In genomic region chr14:105421723-105422615, GRCh38 we compare ENCODE assay signal across 9 cellular contexts. TPM values are rescaled to one million over a fixed set of nuclear protein-coding genes. Genes with fewer than 3 reads are reported as not detected.
DNase-seq lines count a peak whose midpoint lies in the region; ATAC-seq and TF ChIP-seq lines count a peak whose summit lies in the region.
"Had no signal": no experiment of that assay in that cellular context is flagged by ENCODE, and none has a peak within 500 bp of the region (broad histone marks: within the 10 kb centered on the region; RNA-seq: fewer than 3 reads in every experiment).

No MANE protein-coding gene starts in this region.

- no peak overlapping the region for H3K4ac ChIP-seq in neuronal stem cell (ENCODE audit: low read length)

- H2BK120ac ChIP-seq in neuronal stem cell (ENCODE audit: low read depth, low read length), result no peak overlapping the region

- H3K79me1 ChIP-seq in neuronal stem cell (ENCODE audit: low read depth, low read length), result peaks cover 34% of the 10 kb centered on the region

- no peak overlapping the region for H4K91ac ChIP-seq in neuronal stem cell (ENCODE audit: low read depth, low read length, poor library complexity)

- no peaks in the 10 kb centered on the region for H3K9me3 ChIP-seq in CD4-positive, alpha-beta T cell (ENCODE audit: control insufficient read depth, low read length)
- H3K9me3 ChIP-seq in MG63, result no peaks in the 10 kb centered on the region
- peaks cover 4 to 7% of the 10 kb centered on the region in 2 donors for H3K9me3 ChIP-seq in neuronal stem cell (replicated peaks in 1 of 2; ENCODE audit: control insufficient read depth in 2 of 2, insufficient read depth in 1 of 2, low read depth in 1 of 2, low read length in 2 of 2)

- no peak overlapping the region for H2BK15ac ChIP-seq in neuronal stem cell (ENCODE audit: low read length)

- H3K27ac Mint-ChIP-seq in CD4-positive, alpha-beta T cell, result peak overlapping the region; percentile 77
- peak overlapping the region; percentile 91 to 93 for H3K27ac Mint-ChIP-seq in effector memory CD8-positive, alpha-beta T cell

- peak overlapping the region; percentile 48 for H3K18ac ChIP-seq in neuronal stem cell (ENCODE audit: low read length)

- peak overlapping the region; percentile 13 for H3K27ac ChIP-seq in CD4-positive, alpha-beta T cell (ENCODE audit: low read depth, low read length)
- no peak overlapping the region for H3K27ac ChIP-seq in neuronal stem cell (replicated peaks; ENCODE audit: low read length)
- H3K27ac ChIP-seq: epithelial cell of prostate had no signal

- H2BK5ac ChIP-seq in neuronal stem cell (ENCODE audit: low read length), result no peak overlapping the region

- no peaks in the 10 kb centered on the region for H3K27me3 Mint-ChIP-seq in CD4-positive, alpha-beta T cell
- no peaks in the 10 kb centered on the region for H3K27me3 Mint-ChIP-seq in effector memory CD8-positive, alpha-beta T cell

- peak overlapping the region; percentile 65 for H4K8ac ChIP-seq in neuronal stem cell (ENCODE audit: low read depth, low read length)

- H3K4me2 ChIP-seq in neuronal stem cell (ENCODE audit: insufficient read depth, low read length, poor library complexity, severe bottlenecking), result peak overlapping the region; percentile 89

- no peaks in the 10 kb centered on the region for H3K9me3 Mint-ChIP-seq in CD4-positive, alpha-beta T cell
- no peaks in the 10 kb centered on the region for H3K9me3 Mint-ChIP-seq in effector memory CD8-positive, alpha-beta T cell

- H2AK5ac ChIP-seq in neuronal stem cell (ENCODE audit: low read depth, low read length), result peak overlapping the region; percentile 100

- H2AFZ ChIP-seq in neuronal stem cell (ENCODE audit: low read length), result no peak overlapping the region

- H3K4me1 ChIP-seq in neuronal stem cell (ENCODE audit: control insufficient read depth in 2 of 2, insufficient read depth in 1 of 2, low read depth in 1 of 2, low read length in 2 of 2), result peaks cover 21 to 23% of the 10 kb centered on the region in 2 donors

- CTCF ChIA-PET in CD4-positive, alpha-beta T cell (lab: Charles Lee), result interaction anchor here (3.4 kb wide), 1 partner anchor 68 kb away, joined by 8 read pairs; no protein-coding TSS in a partner anchor

- POLR2A ChIA-PET in CD4-positive, alpha-beta T cell (lab: Charles Lee), result interaction anchor here (1.4 kb wide), 1 partner anchor 121 kb away, joined by 3 read pairs; the partner anchor contains the start of gene BRF1

- peak overlapping the region; percentile 64 for H3K4me3 ChIP-seq in MG63
- H3K4me3 ChIP-seq in neuronal stem cell (ENCODE audit: low read length in 2 of 2), result peak overlapping the region; percentile 7 to 72

- peak overlapping the region; percentile 73 for H2BK12ac ChIP-seq in neuronal stem cell (ENCODE audit: low read length)

- WGBS in neuronal stem cell (ENCODE audit: extremely low coverage in 2 of 2, insufficient read length in 2 of 2, insufficient replicate concordance in 1 of 2), 2 donors, result no CpG with 5 or more reads among the region's 32 CpGs

- H3K23ac ChIP-seq in neuronal stem cell (ENCODE audit: low read depth, low read length, poor library complexity), result peak overlapping the region; percentile 73

- H3K36me3 Mint-ChIP-seq in CD4-positive, alpha-beta T cell (ENCODE audit: low read depth), result peaks cover 9% of the 10 kb centered on the region
- peaks cover 3% of the 10 kb centered on the region for H3K36me3 Mint-ChIP-seq in effector memory CD8-positive, alpha-beta T cell (ENCODE audit: insufficient read depth)

- intact Hi-C loops in CD4-positive, alpha-beta T cell (cut with DNase I, micrococcal nuclease), result loop anchor here in 1 of 2 experiments (10.0 kb wide), 1 partner anchor 47 kb away; no protein-coding TSS in a partner anchor

- peak overlapping the region; percentile 93 for H3K4me3 Mint-ChIP-seq in CD4-positive, alpha-beta T cell
- H3K4me3 Mint-ChIP-seq in effector memory CD8-positive, alpha-beta T cell, result peak overlapping the region; percentile 86 to 93

- peak overlapping the region; percentile 77 for H3K9ac ChIP-seq in neuronal stem cell (ENCODE audit: low read depth, low read length, poor library complexity)

- H3K4me1 Mint-ChIP-seq in CD4-positive, alpha-beta T cell (ENCODE audit: low read depth), result peaks cover 33% of the 10 kb centered on the region
- H3K4me1 Mint-ChIP-seq in effector memory CD8-positive, alpha-beta T cell (ENCODE audit: low read depth in 2 of 2), result peaks cover 32 to 36% of the 10 kb centered on the region in 2 donors

- no peaks in the 10 kb centered on the region for H3K27me3 ChIP-seq in CD4-positive, alpha-beta T cell (ENCODE audit: control insufficient read depth, insufficient read depth, low read length)
- H3K27me3 ChIP-seq in MG63, result no peaks in the 10 kb centered on the region
- no peaks in the 10 kb centered on the region for H3K27me3 ChIP-seq in neuronal stem cell (ENCODE audit: control insufficient read depth in 3 of 3, insufficient read depth in 3 of 3, low read depth in 1 of 3, low read length in 3 of 3)

- no peak for TF ChIP-seq CTCF in CD4-positive, alpha-beta T cell (IDR thresholded peaks at IDR 0.05)

- H3K14ac ChIP-seq in neuronal stem cell (ENCODE audit: low read length), result peak overlapping the region; percentile 38

- H3K36me3 ChIP-seq in MG63 (no peaks in the 10 kb centered on the region; the same call in none of the 2 replicates), neuronal stem cell (replicated peaks in 1 of 2; ENCODE audit: control insufficient read depth in 2 of 2, insufficient read depth in 2 of 2, low read length in 2 of 2) (peaks cover 16 to 49% of the 10 kb centered on the region in 2 donors)

- no peak for DNase-seq in CD4-positive, alpha-beta T cell
- no peak for DNase-seq in MG63
- DNase-seq in effector memory CD8-positive, alpha-beta T cell, result no peak
- no peak for DNase-seq in neuronal stem cell (ENCODE audit: low spot score)
- no peak for DNase-seq in NCI-H446 treated with DMSO at 0.1 percent for 48 hours (lab: John Stamatoyannopoulos, UW)
- DNase-seq in DMS 273 (lab: John Stamatoyannopoulos, UW; ENCODE audit: unreplicated experiment), result no peak

- ATAC-seq in CD4-positive, alpha-beta T cell (ENCODE audit: poor library complexity), result no peak
- peak; percentile 36 for ATAC-seq in effector memory CD8-positive, alpha-beta T cell (replicated peaks)
- no peak for ATAC-seq in HG03469 (IDR thresholded peaks at IDR 0.05; ENCODE audit: unreplicated experiment)
- no peak for ATAC-seq in GM18909 (IDR thresholded peaks at IDR 0.05; ENCODE audit: poor library complexity, unreplicated experiment)

RNA-seq across cellular contexts. Expression of gene MTA1, which starts 2.3 kb away (rescaled TPM):
- 100 to 1,000 TPM; 107 to 113 TPM for total RNA-seq in CD4-positive, alpha-beta T cell
- 20.6 and 46.5 TPM in 2 replicates for total RNA-seq in MG63 (2014; rRNA removed; shearing (Covaris generic); ENCODE audit: low replicate concordance)
- polyA plus RNA-seq in neuronal stem cell (2013, experiment 1 of 2), result 199 TPM
- 194 TPM for polyA plus RNA-seq in neuronal stem cell (2013, experiment 2 of 2)

RNA-seq across cellular contexts. Expression of gene TEX22, which starts 23.6 kb away (rescaled TPM):
- total RNA-seq in CD4-positive, alpha-beta T cell, result 1 to 10 TPM; 1.3 to 2.8 TPM
- 0.22 and 0.63 TPM in 2 replicates for total RNA-seq in MG63 (2014; rRNA removed; shearing (Covaris generic); ENCODE audit: low replicate concordance)
- 0.21 TPM for polyA plus RNA-seq in neuronal stem cell (2013, experiment 1 of 2)
- 0.21 TPM for polyA plus RNA-seq in neuronal stem cell (2013, experiment 2 of 2)

RNA-seq across cellular contexts. Expression of gene CRIP2, which starts 52.7 kb away (rescaled TPM):
- 10 to 100 TPM; 62.5 to 68.3 TPM for total RNA-seq in CD4-positive, alpha-beta T cell
- 129 and 270 TPM in 2 replicates for total RNA-seq in MG63 (2014; rRNA removed; shearing (Covaris generic); ENCODE audit: low replicate concordance)
- polyA plus RNA-seq in neuronal stem cell (2013, experiment 1 of 2), result 16.9 TPM
- polyA plus RNA-seq in neuronal stem cell (2013, experiment 2 of 2), result 15.2 TPM
